8 cellular contexts compared by ENCODE assay signal in genomic region chr14:60164717-60165546, GRCh38. TPM values are rescaled to one million over a fixed set of nuclear protein-coding genes. Genes with fewer than 3 reads are reported as not detected.
DNase-seq lines count a peak whose midpoint lies in the region; ATAC-seq and TF ChIP-seq lines count a peak whose summit lies in the region.

TSS of gene DHRS7 (minus strand) at chr14:60165398. CDS start at chr14:60165309, 89 bp downstream.

- peak; percentile 99 to 100 for ATAC-seq in right cardiac atrium
- peak; percentile 98 for ATAC-seq in aorta (ENCODE audit: low FRiP score)

- intact Hi-C loops in right cardiac atrium (cut with DNase I) (loop anchor here in 2 of 4 donors (10.0 kb wide), 1 partner anchor 70 kb away; the partner anchor contains the start of gene PCNX4 (in 2 of the 2)), aorta (cut with DNase I) (loop anchor here (1.0 to 5.0 kb wide), 6 partner anchors 58 to 103 kb away; partner anchors contain the start of gene PCNX4 (in 1 of the 2))

- H3K4me1 ChIP-seq in right cardiac atrium (ENCODE audit: control insufficient read depth, insufficient read depth, low read length) (peaks cover 5% of the 10 kb centered on the region), rectal smooth muscle tissue (ENCODE audit: control insufficient read depth, insufficient read depth, low read length) (peaks cover 10% of the 10 kb centered on the region), aorta (ENCODE audit: control insufficient read depth in 1 of 2, insufficient read depth in 2 of 2, low read length in 2 of 2) (peaks cover 0 to 2% of the 10 kb centered on the region in 2 donors)

- peaks cover 7% of the 10 kb centered on the region for H3K36me3 Mint-ChIP-seq in T-helper 1 cell treated with Interleukin-12 subunit alpha and Interleukin-12 subunit beta and Interleukin-4 antibody, amounts not matched to agents 30 μg/mL and 1 μg/mL, for 36 hours (ENCODE audit: low read depth)

- WGBS in right cardiac atrium, result under 1% methylated on average over 68 of the region's 68 CpGs
- WGBS in aorta, 2 donors, result 0% methylated on average over 64 to 68 of the region's 68 CpGs

- H3K9me3 ChIP-seq in right cardiac atrium (ENCODE audit: control insufficient read depth, low read length) (no peaks in the 10 kb centered on the region), aorta (ENCODE audit: control insufficient read depth, low read length) (no peaks in the 10 kb centered on the region)

- no peaks in the 10 kb centered on the region for H3K9me3 Mint-ChIP-seq in T-helper 1 cell treated with Interleukin-12 subunit alpha and Interleukin-12 subunit beta and Interleukin-4 antibody, amounts not matched to agents 30 μg/mL and 1 μg/mL, for 36 hours

- no peaks in the 10 kb centered on the region for H3K36me3 ChIP-seq in rectal smooth muscle tissue (ENCODE audit: control insufficient read depth, insufficient read depth, low read length)
- no peaks in the 10 kb centered on the region for H3K36me3 ChIP-seq in aorta (ENCODE audit: control insufficient read depth in 1 of 2, insufficient read depth in 2 of 2, low read length in 1 of 2)

- TF ChIP-seq CTCF in GM12865 (IDR thresholded peaks at IDR 0.05; ENCODE audit: insufficient read depth, low read depth, low read length, missing control alignments) (peak; percentile 42), HFF-Myc (IDR thresholded peaks at IDR 0.05; ENCODE audit: low read depth, low read length, missing control alignments) (peak; percentile 23)

- H3K27ac Mint-ChIP-seq in T-helper 1 cell treated with Interleukin-12 subunit alpha and Interleukin-12 subunit beta and Interleukin-4 antibody, amounts not matched to agents 30 μg/mL and 1 μg/mL, for 36 hours, result peak within 1 kb of the TSS; percentile 97

- H3K27ac ChIP-seq in right cardiac atrium (ENCODE audit: low read length), result peak within 1 kb of the TSS; percentile 80
- H3K27ac ChIP-seq in rectal smooth muscle tissue (ENCODE audit: low read depth, low read length), result peak within 1 kb of the TSS; percentile 69
- H3K27ac ChIP-seq in aorta (ENCODE audit: low read depth in 1 of 2, low read length in 2 of 2), result peak within 1 kb of the TSS; percentile 93 to 94

- DNase-seq in GM12865 (ENCODE audit: low read depth) (peak; percentile 90), HFF-Myc (ENCODE audit: extremely low read depth, low read depth) (no peak), MV-4-11 (lab: John Stamatoyannopoulos, UW) (peak; percentile 71), amygdala (lab: John Stamatoyannopoulos, UW) (peak; percentile 11 to 89 (median 72)), right cardiac atrium (peak; percentile 88 to 96 (median 95)), aorta (peak; percentile 92 to 94)

- peaks cover 19% of the 10 kb centered on the region for H3K4me1 Mint-ChIP-seq in T-helper 1 cell treated with Interleukin-12 subunit alpha and Interleukin-12 subunit beta and Interleukin-4 antibody, amounts not matched to agents 30 μg/mL and 1 μg/mL, for 36 hours (ENCODE audit: low read depth)

- H3K27me3 ChIP-seq in right cardiac atrium (ENCODE audit: control insufficient read depth, insufficient read depth) (no peaks in the 10 kb centered on the region), rectal smooth muscle tissue (ENCODE audit: control insufficient read depth, insufficient read depth, low read length) (no peaks in the 10 kb centered on the region), aorta (ENCODE audit: control insufficient read depth in 1 of 2, insufficient read depth in 2 of 2, low read length in 1 of 2) (no peaks in the 10 kb centered on the region)

- peak within 1 kb of the TSS; percentile 92 for H3K4me3 Mint-ChIP-seq in T-helper 1 cell treated with Interleukin-12 subunit alpha and Interleukin-12 subunit beta and Interleukin-4 antibody, amounts not matched to agents 30 μg/mL and 1 μg/mL, for 36 hours

- peaks cover 6% of the 10 kb centered on the region for H3K27me3 Mint-ChIP-seq in T-helper 1 cell treated with Interleukin-12 subunit alpha and Interleukin-12 subunit beta and Interleukin-4 antibody, amounts not matched to agents 30 μg/mL and 1 μg/mL, for 36 hours (ENCODE audit: low read depth)

- H3K4me3 ChIP-seq in GM12865 (ENCODE audit: low read depth, low read length), result peak within 1 kb of the TSS; percentile 82
- H3K4me3 ChIP-seq in HFF-Myc (replicated peaks; ENCODE audit: low read depth, low read length), result peak within 1 kb of the TSS; percentile 76
- peak within 1 kb of the TSS; percentile 74 for H3K4me3 ChIP-seq in right cardiac atrium (ENCODE audit: low read length)
- peak within 1 kb of the TSS; percentile 96 for H3K4me3 ChIP-seq in rectal smooth muscle tissue (ENCODE audit: low read length)
- H3K4me3 ChIP-seq in aorta (ENCODE audit: low read length in 2 of 2), result peak within 1 kb of the TSS; percentile 73 to 79

- peak within 1 kb of the TSS; percentile 46 for H3K9ac ChIP-seq in rectal smooth muscle tissue (ENCODE audit: low read length)

RNA-seq across cellular contexts. Expression of gene DHRS7, which starts in this region (rescaled TPM):
- total RNA-seq in right cardiac atrium, result 10 to 100 TPM; 40.0 to 48.8 (median 43.5) TPM
- 54.2 TPM for polyA plus RNA-seq in right cardiac atrium
- total RNA-seq in aorta, result 10 to 100 TPM; 68.2 to 75.3 TPM
- polyA plus RNA-seq in aorta, result 10 to 100 TPM; 67.7 to 68.3 TPM
